In the genomic region with DNA sequence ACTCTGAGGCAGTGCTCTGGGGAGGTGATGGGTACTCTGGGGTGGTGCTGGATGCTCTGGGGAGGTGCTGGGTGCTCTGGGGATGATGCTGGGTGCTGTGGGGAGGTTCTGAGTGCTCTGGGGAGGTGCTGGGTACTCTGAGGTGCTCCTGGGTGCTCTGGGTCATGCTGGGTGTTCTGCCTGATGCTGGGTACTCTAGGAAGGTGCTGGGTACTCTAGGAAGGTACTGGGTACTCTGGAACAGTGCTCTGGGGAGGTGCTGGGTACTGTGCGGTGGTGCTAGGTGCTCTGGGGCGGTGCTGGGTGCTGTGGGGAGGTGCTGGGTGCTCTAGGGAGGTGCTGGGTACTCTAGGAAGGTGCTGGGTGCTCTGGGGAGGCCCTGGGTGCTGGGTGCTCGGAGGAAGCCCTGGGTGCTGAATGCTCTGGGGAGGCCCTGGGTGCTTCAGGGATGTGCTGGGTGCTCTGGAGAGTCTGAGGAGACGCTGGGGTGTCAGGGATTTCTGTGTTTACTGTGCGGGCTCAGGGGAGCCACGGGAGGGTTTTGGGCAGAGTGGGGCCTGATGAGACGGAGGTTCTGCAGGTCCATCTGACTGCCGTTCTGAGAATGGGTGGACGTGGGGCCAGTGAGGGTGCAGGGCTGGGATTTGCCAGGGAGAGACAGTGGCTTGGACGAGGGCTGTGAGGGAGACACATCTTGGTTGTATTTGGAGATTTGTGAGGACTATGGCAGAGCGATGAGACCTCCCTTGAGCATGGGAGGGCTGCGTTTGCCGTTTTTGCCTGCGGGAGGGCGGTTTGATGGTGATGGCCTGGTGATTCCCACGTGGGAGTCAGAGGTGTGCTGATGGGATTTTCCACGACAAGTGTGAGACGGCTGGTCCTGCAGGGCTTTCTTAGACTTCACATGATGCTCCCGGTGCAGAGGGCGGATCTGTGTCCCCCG, we compare ENCODE assay signal across 13 cellular contexts. TPM values are rescaled to one million over a fixed set of nuclear protein-coding genes. Genes with fewer than 3 reads are reported as not detected.
"Had no signal": no experiment of that assay in that cellular context is flagged by ENCODE, and none has a peak within 500 bp of the region (broad histone marks: within the 10 kb centered on the region; RNA-seq: fewer than 3 reads in every experiment).

No MANE protein-coding gene starts in this region.

- H3K27ac ChIP-seq: gastroesophageal sphincter, spleen, transverse colon had no signal

- H3K36me3 Mint-ChIP-seq: activated CD4-positive, alpha-beta memory T cell treated with anti-CD3 and anti-CD28 coated beads for 36 hours had no signal

- H3K36me3 ChIP-seq: gastroesophageal sphincter, spleen, transverse colon had no signal

- DNase-seq: activated CD4-positive, alpha-beta memory T cell treated with anti-CD3 and anti-CD28 coated beads for 36 hours; activated gamma-delta T cell; activated T-cell treated with anti-CD3 and anti-CD28 coated beads, Interleukin-2, amount 50 U/mL, for 48 hours; midbrain; spleen; stimulated activated CD4-positive, alpha-beta T cell treated with anti-CD3 and anti-CD28 coated beads, Interleukin-1b, Interleukin-23, amount 100 ng/mL, for 48 hours; stimulated activated naive CD4-positive, alpha-beta T cell; substantia nigra; transverse colon had no signal

- H3K4me3 ChIP-seq: gastroesophageal sphincter, spleen, transverse colon had no signal

- H3K27ac Mint-ChIP-seq: activated CD4-positive, alpha-beta memory T cell treated with anti-CD3 and anti-CD28 coated beads for 36 hours; progenitor cell of endocrine pancreas had no signal

- H3K9me3 ChIP-seq: gastroesophageal sphincter, spleen, transverse colon had no signal

- H3K9me3 Mint-ChIP-seq: activated CD4-positive, alpha-beta memory T cell treated with anti-CD3 and anti-CD28 coated beads for 36 hours had no signal

- H3K4me3 Mint-ChIP-seq: activated CD4-positive, alpha-beta memory T cell treated with anti-CD3 and anti-CD28 coated beads for 36 hours had no signal

- ATAC-seq: gastroesophageal sphincter, sciatic nerve had no signal

RNA-seq across cellular contexts. Expression of a gene that starts 30.0 kb away (rescaled TPM):
- total RNA-seq: T-helper 2 cell treated with Interferon-gamma antibody and Interleukin-4, amounts not matched to agents 100 ng/mL and 5 ng/mL, for 36 hours had no signal
